ENCODE assay signal across 21 cellular contexts in genomic region chr14:92494512-92494911, GRCh38. TPM values are rescaled to one million over a fixed set of nuclear protein-coding genes. Genes with fewer than 3 reads are reported as not detected.
A peak's percentile ranks its signal among the peaks of the same experiment; 100 is the strongest.
DNase-seq lines count a peak whose midpoint lies in the region; ATAC-seq and FAIRE-seq lines count a peak whose summit lies in the region.
"Had no signal": no experiment of that assay in that cellular context is flagged by ENCODE, and none has a peak within 500 bp of the region (broad histone marks: within the 10 kb centered on the region; RNA-seq: fewer than 3 reads in every experiment).

No MANE protein-coding gene starts in this region.

- peaks cover 0 to 14% (median 0%) of the 10 kb centered on the region in 5 donors for H3K27me3 Mint-ChIP-seq in naive thymus-derived CD4-positive, alpha-beta T cell
- H3K27me3 Mint-ChIP-seq: CD4-positive, alpha-beta memory T cell had no signal

- FAIRE-seq in GM18507 (lab: Jason Lieb, UNC): peak; percentile 70
- no peak for FAIRE-seq in small intestine (lab: Jason Lieb, UNC)

- CTCF ChIA-PET in naive thymus-derived CD4-positive, alpha-beta T cell (lab: Charles Lee): no interaction called here

- no peaks in the 10 kb centered on the region for H3K4me1 ChIP-seq in naive thymus-derived CD4-positive, alpha-beta T cell (ENCODE audit: control insufficient read depth in 2 of 2, insufficient read depth in 2 of 2, low read length in 2 of 2)
- no peaks in the 10 kb centered on the region for H3K4me1 ChIP-seq in small intestine (ENCODE audit: control insufficient read depth in 2 of 2, insufficient read depth in 1 of 2, low read depth in 1 of 2, low read length in 1 of 2)
- H3K4me1 ChIP-seq: ascending aorta, SJSA1 had no signal

- H3K36me3 Mint-ChIP-seq in naive thymus-derived CD4-positive, alpha-beta T cell: no peaks in the 10 kb centered on the region
- H3K36me3 Mint-ChIP-seq: activated naive CD4-positive, alpha-beta T cell treated with anti-CD3 and anti-CD28 coated beads, Interleukin-2, amount 10 ng/mL, durations not matched to agents 7 days and 5 days; CD4-positive, alpha-beta memory T cell; mesothelial cell of epicardium; neural progenitor cell had no signal

- peak; percentile 53 for ATAC-seq in HG02885 (IDR thresholded peaks at IDR 0.05; ENCODE audit: poor library complexity, unreplicated experiment)
- peak; percentile 22 for ATAC-seq in naive thymus-derived CD4-positive, alpha-beta T cell

- 71 to 81% (median 77%) methylated on average over 4 of the region's 4 CpGs for WGBS in small intestine, 3 donors

- H3K36me3 ChIP-seq in naive thymus-derived CD4-positive, alpha-beta T cell (ENCODE audit: control insufficient read depth in 2 of 3, insufficient read depth in 3 of 3, low read length in 3 of 3): no peaks in the 10 kb centered on the region
- H3K36me3 ChIP-seq in small intestine (ENCODE audit: control insufficient read depth in 2 of 2, insufficient read depth in 2 of 2, low read length in 2 of 2): no peaks in the 10 kb centered on the region
- H3K36me3 ChIP-seq: ascending aorta, gastroesophageal sphincter, neural progenitor cell, SJSA1 had no signal

- H3K27me3 ChIP-seq in naive thymus-derived CD4-positive, alpha-beta T cell (ENCODE audit: control insufficient read depth in 2 of 2, insufficient read depth in 2 of 2, low read length in 2 of 2): no peaks in the 10 kb centered on the region
- H3K27me3 ChIP-seq in small intestine (ENCODE audit: control insufficient read depth in 2 of 2, insufficient read depth in 2 of 2, low read length in 2 of 2): no peaks in the 10 kb centered on the region
- H3K27me3 ChIP-seq: ascending aorta, gastroesophageal sphincter, neural progenitor cell, SJSA1 had no signal

- peaks cover 0 to 11% (median 0%) of the 10 kb centered on the region in 7 donors for H3K4me1 Mint-ChIP-seq in naive thymus-derived CD4-positive, alpha-beta T cell
- H3K4me1 Mint-ChIP-seq: activated CD4-positive, alpha-beta memory T cell treated with anti-CD3 and anti-CD28 coated beads, Interleukin-2, amount 10 ng/mL, durations not matched to agents 7 days and 5 days; activated naive CD4-positive, alpha-beta T cell treated with anti-CD3 and anti-CD28 coated beads, Interleukin-2, amount 10 ng/mL, durations not matched to agents 7 days and 5 days; CD4-positive, alpha-beta memory T cell had no signal

- no peak overlapping the region for H3K27ac Mint-ChIP-seq in naive thymus-derived CD4-positive, alpha-beta T cell
- H3K27ac Mint-ChIP-seq: activated B cell treated with CpG ODN at 0.5 μM for 24 hours; activated CD4-positive, alpha-beta memory T cell treated with anti-CD3 and anti-CD28 coated beads, Interleukin-2, amount 10 ng/mL, durations not matched to agents 7 days and 5 days; activated naive CD4-positive, alpha-beta T cell treated with anti-CD3 and anti-CD28 coated beads, Interleukin-2, amount 10 ng/mL, durations not matched to agents 7 days and 5 days; mesothelial cell of epicardium; neural progenitor cell; T-helper 2 cell treated with Interferon-gamma antibody and Interleukin-4, amounts not matched to agents 5 μg/mL and 100 μg/mL, for 36 hours had no signal

- no peak overlapping the region for H3K4me3 Mint-ChIP-seq in naive thymus-derived CD4-positive, alpha-beta T cell
- H3K4me3 Mint-ChIP-seq: activated B cell treated with CpG ODN at 0.5 μM for 24 hours; activated CD4-positive, alpha-beta memory T cell treated with anti-CD3 and anti-CD28 coated beads, Interleukin-2, amount 10 ng/mL, durations not matched to agents 7 days and 5 days; activated naive CD4-positive, alpha-beta T cell treated with anti-CD3 and anti-CD28 coated beads, Interleukin-2, amount 10 ng/mL, durations not matched to agents 7 days and 5 days; CD4-positive, alpha-beta memory T cell; mesothelial cell of epicardium; neural progenitor cell; T-helper 2 cell treated with Interferon-gamma antibody and Interleukin-4, amounts not matched to agents 5 μg/mL and 100 μg/mL, for 36 hours had no signal

- intact Hi-C loops in naive thymus-derived CD4-positive, alpha-beta T cell (cut with micrococcal nuclease): no loop called here

- DNase-seq in GM18507 (ENCODE audit: extremely low spot score, insufficient read length, low read depth) (no peak), NOMO-1 treated with dmso at 0.1 percent for 144 hours (lab: John Stamatoyannopoulos, UW; ENCODE audit: unreplicated experiment) (peak; percentile 35), small intestine (no peak), midbrain (lab: John Stamatoyannopoulos, UW) (no peak), DMS79 (lab: John Stamatoyannopoulos, UW) (no peak)
- no peak for DNase-seq in naive thymus-derived CD4-positive, alpha-beta T cell
- DNase-seq in activated effector memory CD4-positive, alpha-beta T cell treated with anti-CD3 and anti-CD28 coated beads, Interleukin-2, amount 50 U/mL, for 16 hours: no peak
- DNase-seq: activated B cell treated with CpG ODN at 0.5 μM for 24 hours; activated CD4-positive, alpha-beta memory T cell treated with anti-CD3 and anti-CD28 coated beads, Interleukin-2, amount 10 ng/mL, durations not matched to agents 7 days and 5 days; activated naive CD4-positive, alpha-beta T cell treated with anti-CD3 and anti-CD28 coated beads, Interleukin-2, amount 10 ng/mL, durations not matched to agents 7 days and 5 days; CD4-positive, alpha-beta memory T cell; NCI-H2107; NCI-H510A treated with DMSO at 0.1 percent for 48 hours had no signal

- no peak overlapping the region for H3K27ac ChIP-seq in naive thymus-derived CD4-positive, alpha-beta T cell (ENCODE audit: low read depth, low read length)
- H3K27ac ChIP-seq in small intestine (ENCODE audit: low read depth in 1 of 2, low read length in 1 of 2): no peak overlapping the region
- H3K27ac ChIP-seq: ascending aorta, neural progenitor cell, SJSA1 had no signal

- H3K4me3 ChIP-seq in naive thymus-derived CD4-positive, alpha-beta T cell (ENCODE audit: low read length): no peak overlapping the region
- no peak overlapping the region for H3K4me3 ChIP-seq in small intestine (ENCODE audit: low read depth in 1 of 2, low read length in 2 of 2)
- H3K4me3 ChIP-seq: ascending aorta, gastroesophageal sphincter, neural progenitor cell, SJSA1 had no signal

- no peaks in the 10 kb centered on the region for H3K9me3 ChIP-seq in naive thymus-derived CD4-positive, alpha-beta T cell (ENCODE audit: control insufficient read depth in 2 of 3, low read length in 3 of 3)
- no peaks in the 10 kb centered on the region for H3K9me3 ChIP-seq in small intestine (ENCODE audit: control insufficient read depth, low read depth)
- H3K9me3 ChIP-seq: ascending aorta, gastroesophageal sphincter, SJSA1 had no signal

- H3K9me3 Mint-ChIP-seq in naive thymus-derived CD4-positive, alpha-beta T cell: no peaks in the 10 kb centered on the region
- H3K9me3 Mint-ChIP-seq: activated B cell treated with CpG ODN at 0.5 μM for 24 hours; activated CD4-positive, alpha-beta memory T cell treated with anti-CD3 and anti-CD28 coated beads, Interleukin-2, amount 10 ng/mL, durations not matched to agents 7 days and 5 days; activated naive CD4-positive, alpha-beta T cell treated with anti-CD3 and anti-CD28 coated beads, Interleukin-2, amount 10 ng/mL, durations not matched to agents 7 days and 5 days; CD4-positive, alpha-beta memory T cell; mesothelial cell of epicardium; neural progenitor cell; T-helper 2 cell treated with Interferon-gamma antibody and Interleukin-4, amounts not matched to agents 5 μg/mL and 100 μg/mL, for 36 hours had no signal

- POLR2A ChIA-PET in naive thymus-derived CD4-positive, alpha-beta T cell (lab: Charles Lee): interaction anchor here (1.0 kb wide), 1 partner anchor 44 kb away, joined by 3 read pairs; no protein-coding TSS in a partner anchor

RNA-seq across cellular contexts. Expression of gene RIN3, which starts 19.1 kb away (rescaled TPM):
- 100 to 1,000 TPM in 4 of 5 experiments, 10 to 100 TPM in 1; 45.4 to 182 (median 132) TPM for total RNA-seq in naive thymus-derived CD4-positive, alpha-beta T cell
- polyA plus RNA-seq in naive thymus-derived CD4-positive, alpha-beta T cell: 10 to 100 TPM; 27.2 to 51.2 TPM
- 10 to 100 TPM in 1 of 3 donors, 1 to 10 TPM in 2; 1.8 to 14.7 (median 9.5) TPM for polyA plus RNA-seq in small intestine
- total RNA-seq: HT-29 had no signal
